Comparison of ENCODE assay signal across 29 cellular contexts in the genomic region with DNA sequence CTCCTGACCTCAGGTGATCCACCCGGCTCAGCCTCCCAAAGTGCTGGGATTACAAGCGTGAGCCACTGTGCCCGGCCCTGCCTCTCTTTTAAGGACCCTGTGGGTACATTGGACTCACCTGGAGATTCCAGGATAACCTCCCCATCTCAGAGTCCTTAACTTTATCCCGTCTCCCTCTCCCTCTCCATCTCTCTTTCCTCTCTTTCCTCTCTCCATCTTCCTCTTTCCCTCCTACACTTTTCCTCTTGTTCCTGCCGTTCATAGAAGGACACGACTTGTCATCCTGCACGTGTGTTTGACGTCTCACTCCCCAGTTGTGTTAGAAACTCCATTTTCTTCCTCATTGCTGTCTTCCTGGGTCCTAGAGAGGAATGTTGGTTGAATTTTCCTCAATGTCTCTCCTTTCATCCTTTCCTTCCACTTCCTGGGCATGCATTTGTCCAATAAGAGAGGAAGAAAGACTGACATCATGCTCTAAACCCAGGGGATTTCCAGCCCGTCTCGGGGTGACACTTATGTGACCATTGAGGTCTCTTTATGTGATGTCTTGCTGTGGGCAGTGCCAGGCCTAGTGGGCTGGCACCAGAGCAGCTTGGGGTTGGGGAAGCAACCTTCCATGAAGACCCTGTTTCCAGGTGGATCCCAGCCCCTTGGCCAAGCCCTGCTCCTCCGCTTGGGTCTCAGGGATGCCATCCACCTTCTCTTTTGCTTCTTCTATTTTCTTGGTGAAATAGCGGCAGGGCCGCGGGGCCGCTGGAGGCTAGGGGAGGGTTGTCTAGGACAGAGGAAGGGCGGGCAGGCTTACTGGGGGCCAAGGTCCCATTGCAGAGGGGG. TPM values are rescaled to one million over a fixed set of nuclear protein-coding genes. Genes with fewer than 3 reads are reported as not detected.
DNase-seq lines count a peak whose midpoint lies in the region; ATAC-seq and TF ChIP-seq lines count a peak whose summit lies in the region.
"Had no signal": no experiment of that assay in that cellular context is flagged by ENCODE, and none has a peak within 500 bp of the region (broad histone marks: within the 10 kb centered on the region; RNA-seq: fewer than 3 reads in every experiment).

No MANE protein-coding gene starts in this region.

- peaks cover 6% of the 10 kb centered on the region for H3K36me3 Mint-ChIP-seq in dendritic cell treated with granulocyte-macrophage colony-stimulating factor and Interleukin-4, amounts not matched to agents 40 ng/mL and 50 ng/mL, for 4 days (ENCODE audit: low read depth)
- H3K36me3 Mint-ChIP-seq: CD4-positive, alpha-beta memory T cell had no signal

- H3K27ac Mint-ChIP-seq in dendritic cell treated with granulocyte-macrophage colony-stimulating factor and Interleukin-4, amounts not matched to agents 40 ng/mL and 50 ng/mL, for 4 days: peak overlapping the region; percentile 43
- H3K27ac Mint-ChIP-seq: CD4-positive, alpha-beta memory T cell; H9 had no signal

- no peak for TF ChIP-seq CTCF in GM20000 (IDR thresholded peaks at IDR 0.05; ENCODE audit: extremely low read depth, missing control alignments)
- no peak for TF ChIP-seq CTCF in BE2C (IDR thresholded peaks at IDR 0.05; ENCODE audit: low read depth, low read length)

- intact Hi-C loops in dendritic cell treated with granulocyte-macrophage colony-stimulating factor and Interleukin-4, amounts not matched to agents 40 ng/mL and 50 ng/mL, for 4 days (cut with micrococcal nuclease): no loop called here

- H3K36me3 ChIP-seq in BE2C: no peaks in the 10 kb centered on the region
- H3K36me3 ChIP-seq: esophagus squamous epithelium, heart right ventricle, upper lobe of left lung had no signal

- H3K4me1 ChIP-seq in BE2C: no peaks in the 10 kb centered on the region
- H3K4me1 ChIP-seq: esophagus squamous epithelium, foreskin keratinocyte, psoas muscle had no signal

- ATAC-seq in GM21515 (IDR thresholded peaks at IDR 0.05; ENCODE audit: unreplicated experiment): no peak
- ATAC-seq: activated CD4-positive, CD25-positive, alpha-beta regulatory T cell treated with anti-CD3 and anti-CD28 coated beads, Interleukin-2, amount 50 U/mL, for 24 hours; foreskin keratinocyte; heart right ventricle; PC-3; psoas muscle had no signal

- H3K9me3 ChIP-seq in BE2C: no peaks in the 10 kb centered on the region
- H3K9me3 ChIP-seq: esophagus squamous epithelium, upper lobe of left lung had no signal

- H3K9me3 Mint-ChIP-seq in dendritic cell treated with granulocyte-macrophage colony-stimulating factor and Interleukin-4, amounts not matched to agents 40 ng/mL and 50 ng/mL, for 4 days: no peaks in the 10 kb centered on the region
- H3K9me3 Mint-ChIP-seq: H9 had no signal

- DNase-seq in activated CD8-positive, alpha-beta memory T cell treated with anti-CD3 and anti-CD28 coated beads for 24 hours: peak; percentile 54
- no peak for DNase-seq in activated CD8-positive, alpha-beta memory T cell treated with anti-CD3 and anti-CD28 coated beads, Interleukin-2, amount 50 U/mL, for 4 hours
- DNase-seq in GM20000 (ENCODE audit: low spot score) (peak; percentile 23), BE2C (no peak), SKM-1 treated with dmso at 0.1 percent for 144 hours (lab: John Stamatoyannopoulos, UW; ENCODE audit: unreplicated experiment) (no peak)
- peak; percentile 22 for DNase-seq in stimulated activated CD8-positive, alpha-beta memory T cell treated with anti-CD3 and anti-CD28 coated beads, Interleukin-4, amount 100 ng/mL, for 48 hours
- DNase-seq: 8988T; activated CD4-positive, alpha-beta T cell treated with anti-CD3 and anti-CD28 coated beads, Interleukin-2, amount 50 U/mL, for 48 hours; activated naive CD4-positive, alpha-beta T cell; CD4-positive, alpha-beta memory T cell; dorsolateral prefrontal cortex; esophagus squamous epithelium; foreskin keratinocyte; H9; heart right ventricle; kidney; NCI-H1417; NCI-H2029 treated with DMSO at 0.1 percent for 48 hours; NCI-H524 treated with DMSO at 0.1 percent for 48 hours; nucleus accumbens; PC-3; psoas muscle; stimulated activated CD4-positive, alpha-beta T cell treated with anti-CD3 and anti-CD28 coated beads, Interleukin-4, amount 100 ng/mL, for 24 hours; T-helper 2 cell had no signal

- peaks cover 12% of the 10 kb centered on the region for H3K27me3 Mint-ChIP-seq in dendritic cell treated with granulocyte-macrophage colony-stimulating factor and Interleukin-4, amounts not matched to agents 40 ng/mL and 50 ng/mL, for 4 days

- H3K27me3 ChIP-seq in BE2C: peaks cover 55% of the 10 kb centered on the region
- H3K27me3 ChIP-seq: foreskin keratinocyte, upper lobe of left lung had no signal

- peaks cover 71% of the 10 kb centered on the region for H3K4me1 Mint-ChIP-seq in dendritic cell treated with granulocyte-macrophage colony-stimulating factor and Interleukin-4, amounts not matched to agents 40 ng/mL and 50 ng/mL, for 4 days (ENCODE audit: low read depth)
- H3K4me1 Mint-ChIP-seq: H9 had no signal

- H3K4me3 ChIP-seq in BE2C (ENCODE audit: low read depth, low read length): no peak overlapping the region
- H3K4me3 ChIP-seq: dorsolateral prefrontal cortex, esophagus squamous epithelium, heart right ventricle, psoas muscle, SK-N-MC, upper lobe of left lung had no signal

- no peak overlapping the region for H3K4me3 Mint-ChIP-seq in dendritic cell treated with granulocyte-macrophage colony-stimulating factor and Interleukin-4, amounts not matched to agents 40 ng/mL and 50 ng/mL, for 4 days
- H3K4me3 Mint-ChIP-seq: CD4-positive, alpha-beta memory T cell; H9 had no signal

RNA-seq across cellular contexts. Expression of gene IRF8, which starts 39.8 kb away (rescaled TPM):
- not detected for polyA plus RNA-seq in BE2C (2012; ENCODE audit: insufficient read depth, insufficient read length, low read depth)
- polyA plus RNA-seq: foreskin keratinocyte had no signal

RNA-seq across cellular contexts. Expression of gene COX4I1, which starts 59.7 kb away (rescaled TPM):
- polyA plus RNA-seq in BE2C (2012; ENCODE audit: insufficient read depth, insufficient read length, low read depth): 1,288 TPM

RNA-seq across cellular contexts. Expression of gene EMC8, which starts 59.9 kb away (rescaled TPM):
- polyA plus RNA-seq in BE2C (2012; ENCODE audit: insufficient read depth, insufficient read length, low read depth): 133 TPM

Comparison
In these comparisons a context has a peak if more than half of its experiments do, and no peak if none do; other contexts are left out.
1. DNase-seq: peak in activated CD8-positive, alpha-beta memory T cell treated with anti-CD3 and anti-CD28 coated beads for 24 hours (single experiment), GM20000 (single experiment) and stimulated activated CD8-positive, alpha-beta memory T cell treated with anti-CD3 and anti-CD28 coated beads, Interleukin-4, amount 100 ng/mL, for 48 hours (single experiment); none in activated CD8-positive, alpha-beta memory T cell treated with anti-CD3 and anti-CD28 coated beads, Interleukin-2, amount 50 U/mL, for 4 hours (single experiment), BE2C (single experiment) and SKM-1 treated with dmso at 0.1 percent for 144 hours (single experiment).